9 cellular contexts compared by ENCODE assay signal in the genomic region with DNA sequence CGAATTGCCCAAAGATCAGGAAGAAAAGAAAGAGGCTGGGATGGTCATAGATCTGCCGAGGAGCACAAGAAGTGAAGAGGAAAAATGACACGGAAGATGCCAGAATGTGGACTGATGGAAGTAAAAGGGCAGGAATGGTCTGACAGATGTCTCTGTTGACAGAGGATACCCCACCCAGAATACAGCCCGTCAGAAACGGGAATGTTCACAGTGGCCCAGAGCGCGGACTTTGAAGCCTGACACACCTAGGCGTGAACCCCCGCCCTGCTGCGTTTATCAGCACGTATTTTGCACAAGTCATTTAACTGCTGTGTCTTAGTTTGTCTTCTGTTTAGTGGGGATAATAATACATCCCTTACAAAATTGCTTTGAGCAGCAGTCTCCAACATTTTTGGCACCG. TPM values are rescaled to one million over a fixed set of nuclear protein-coding genes. Genes with fewer than 3 reads are reported as not detected.
DNase-seq lines count a peak whose midpoint lies in the region; ATAC-seq, FAIRE-seq and TF ChIP-seq lines count a peak whose summit lies in the region.
"Had no signal": no experiment of that assay in that cellular context is flagged by ENCODE, and none has a peak within 500 bp of the region (broad histone marks: within the 10 kb centered on the region; RNA-seq: fewer than 3 reads in every experiment).

No MANE protein-coding gene starts in this region.

- H3K4me1 Mint-ChIP-seq in T-helper 2 cell treated with Interferon-gamma antibody and Interleukin-4, amounts not matched to agents 5 μg/mL and 100 μg/mL, for 36 hours (ENCODE audit: low read depth) = peaks cover 15% of the 10 kb centered on the region
- H3K4me1 Mint-ChIP-seq in T-cell = peaks cover 8 to 17% (median 15%) of the 10 kb centered on the region in 3 donors
- H3K4me1 Mint-ChIP-seq in stimulated activated memory B cell treated with anti-CD40 and anti-IgM and Interleukin-4, amounts not matched to agents 10 μg/mL and 1 μg/mL and 100 μg/mL, for 72 hours = peaks cover 19% of the 10 kb centered on the region

- no peaks in the 10 kb centered on the region for H3K9me3 Mint-ChIP-seq in T-helper 2 cell treated with Interferon-gamma antibody and Interleukin-4, amounts not matched to agents 5 μg/mL and 100 μg/mL, for 36 hours
- H3K9me3 Mint-ChIP-seq in T-cell = no peaks in the 10 kb centered on the region
- no peaks in the 10 kb centered on the region for H3K9me3 Mint-ChIP-seq in stimulated activated memory B cell treated with anti-CD40 and anti-IgM and Interleukin-4, amounts not matched to agents 10 μg/mL and 1 μg/mL and 100 μg/mL, for 72 hours

- no peak for FAIRE-seq in GM12891 (lab: Jason Lieb, UNC)
- FAIRE-seq: colon had no signal

- peaks cover 6% of the 10 kb centered on the region for H3K27me3 Mint-ChIP-seq in T-helper 2 cell treated with Interferon-gamma antibody and Interleukin-4, amounts not matched to agents 5 μg/mL and 100 μg/mL, for 36 hours (ENCODE audit: low read depth)
- H3K27me3 Mint-ChIP-seq in T-cell = peaks cover 0 to 5% of the 10 kb centered on the region in 2 donors
- H3K27me3 Mint-ChIP-seq in stimulated activated memory B cell treated with anti-CD40 and anti-IgM and Interleukin-4, amounts not matched to agents 10 μg/mL and 1 μg/mL and 100 μg/mL, for 72 hours = no peaks in the 10 kb centered on the region

- TF ChIP-seq CTCF in foreskin fibroblast (IDR thresholded peaks at IDR 0.05; ENCODE audit: low read depth, low read length) = no peak

- H3K27ac Mint-ChIP-seq in T-helper 2 cell treated with Interferon-gamma antibody and Interleukin-4, amounts not matched to agents 5 μg/mL and 100 μg/mL, for 36 hours = peak overlapping the region; percentile 5
- no peak overlapping the region for H3K27ac Mint-ChIP-seq in T-cell
- H3K27ac Mint-ChIP-seq in stimulated activated memory B cell treated with anti-CD40 and anti-IgM and Interleukin-4, amounts not matched to agents 10 μg/mL and 1 μg/mL and 100 μg/mL, for 72 hours = no peak overlapping the region

- H3K36me3 Mint-ChIP-seq in T-helper 2 cell treated with Interferon-gamma antibody and Interleukin-4, amounts not matched to agents 5 μg/mL and 100 μg/mL, for 36 hours (ENCODE audit: low read depth) = no peaks in the 10 kb centered on the region
- no peaks in the 10 kb centered on the region for H3K36me3 Mint-ChIP-seq in T-cell
- H3K36me3 Mint-ChIP-seq in stimulated activated memory B cell treated with anti-CD40 and anti-IgM and Interleukin-4, amounts not matched to agents 10 μg/mL and 1 μg/mL and 100 μg/mL, for 72 hours = no peaks in the 10 kb centered on the region

- TF ChIP-seq POLR2A in GM12891 (IDR thresholded peaks at IDR 0.05; ENCODE audit: low read depth, low read length) = no peak

- CTCF ChIA-PET in T-cell (lab: Charles Lee) = interaction anchor here (0.5 to 2.3 kb wide), 21 partner anchors 9 to 1167 kb away, joined by 3 to 38 read pairs (median 4); a partner anchor contains a TSS

- POLR2A ChIA-PET in T-cell (lab: Charles Lee) = no interaction called here

- DNase-seq in T-helper 2 cell treated with Interferon-gamma antibody and Interleukin-4, amounts not matched to agents 5 μg/mL and 100 μg/mL, for 36 hours (ENCODE audit: low spot score) = no peak
- DNase-seq in T-helper 2 cell (no peak), T-cell (no peak), foreskin fibroblast (no peak), dermis blood vessel endothelial cell (no peak), GM12891 (ENCODE audit: insufficient read length, low spot score) (no peak), UCSD-AML1 (lab: John Stamatoyannopoulos, UW; ENCODE audit: unreplicated experiment) (no peak)

- peak overlapping the region; percentile 82 for H3K4me3 Mint-ChIP-seq in T-helper 2 cell treated with Interferon-gamma antibody and Interleukin-4, amounts not matched to agents 5 μg/mL and 100 μg/mL, for 36 hours
- peak overlapping the region; percentile 75 to 83 (median 79) for H3K4me3 Mint-ChIP-seq in T-cell
- H3K4me3 Mint-ChIP-seq in stimulated activated memory B cell treated with anti-CD40 and anti-IgM and Interleukin-4, amounts not matched to agents 10 μg/mL and 1 μg/mL and 100 μg/mL, for 72 hours = peak overlapping the region; percentile 80

- no peak for ATAC-seq in T-cell (replicated peaks in 1 of 4)
- no peak for ATAC-seq in stimulated activated memory B cell treated with anti-CD40 and anti-IgM and Interleukin-4, amounts not matched to agents 10 μg/mL and 1 μg/mL and 100 μg/mL, for 72 hours

- peak overlapping the region; percentile 36 to 46 for H3K4me3 ChIP-seq in foreskin fibroblast (ENCODE audit: low read depth in 1 of 2, low read length in 2 of 2)

TF ChIP-seq in GM12891, 5 proteins besides CTCF, POLR2A, EP300 and RAD21:
- TF ChIP-seq PAX5 (IDR thresholded peaks at IDR 0.05; ENCODE audit: insufficient read depth, low read length, severe bottlenecking) (no peak), POU2F2 (IDR thresholded peaks at IDR 0.05; ENCODE audit: low read depth, low read length) (no peak), POLR2AphosphoS5 (IDR thresholded peaks at IDR 0.05; ENCODE audit: low read depth, low read length) (no peak), TAF1 (IDR thresholded peaks at IDR 0.05; ENCODE audit: low read depth, low read length) (no peak), SPI1 (IDR thresholded peaks at IDR 0.05; ENCODE audit: low read depth, low read length) (no peak)

RNA-seq across cellular contexts. Expression of a gene that starts 27.1 kb away (rescaled TPM):
- total RNA-seq in T-cell = 10 to 100 TPM; 64.3 to 92.4 (median 85.3) TPM
- 43.4 and 65.0 TPM in 2 replicates for total RNA-seq in dermis blood vessel endothelial cell
- polyA plus RNA-seq in GM12891 (2012; ENCODE audit: low read depth, missing spikeins) = 82.2 TPM
